Comparison of ENCODE assay signal across 26 cellular contexts in the genomic region with DNA sequence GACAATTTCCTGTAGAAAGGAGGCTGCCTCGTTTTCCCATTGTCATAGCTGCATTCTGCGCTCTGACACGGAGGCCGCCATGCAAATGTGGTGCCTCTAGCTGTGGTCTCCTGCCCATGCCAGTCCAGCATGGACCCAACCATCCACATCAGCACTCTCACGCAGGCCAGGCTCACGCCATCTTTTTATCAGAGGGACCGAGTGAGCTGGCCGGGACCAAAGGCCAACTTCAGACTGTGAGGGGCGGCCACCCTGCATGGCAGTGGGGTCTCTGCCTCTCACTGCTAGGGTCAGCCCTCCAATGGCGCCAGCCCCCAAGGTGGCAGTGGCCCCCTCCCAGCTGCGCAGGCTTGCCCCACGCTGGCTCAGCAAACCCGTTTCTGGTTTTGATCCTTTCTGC.
DNase-seq lines count a peak whose midpoint lies in the region; ATAC-seq and TF ChIP-seq lines count a peak whose summit lies in the region.
"Had no signal": no experiment of that assay in that cellular context is flagged by ENCODE, and none has a peak within 500 bp of the region (broad histone marks: within the 10 kb centered on the region; RNA-seq: fewer than 3 reads in every experiment).

No MANE protein-coding gene starts in this region.

- TF ChIP-seq CTCF in MM.1S (IDR thresholded peaks at IDR 0.05; ENCODE audit: low read length) = no peak

- no peaks in the 10 kb centered on the region for H4K20me1 ChIP-seq in MM.1S (ENCODE audit: insufficient read depth, low read length)

- H3K27me3 ChIP-seq in iPS-20b (ENCODE audit: insufficient read depth, low read length) = no peaks in the 10 kb centered on the region
- peaks cover 4% of the 10 kb centered on the region for H3K27me3 ChIP-seq in MM.1S (replicated peaks; ENCODE audit: insufficient read depth, low read length)
- H3K27me3 ChIP-seq: body of pancreas had no signal

- H3K9ac ChIP-seq in iPS-20b (ENCODE audit: low read depth, low read length) (no peak overlapping the region), MM.1S (ENCODE audit: low read length) (no peak overlapping the region)

- no peak overlapping the region for H2AFZ ChIP-seq in MM.1S (ENCODE audit: low read length)

- no peaks in the 10 kb centered on the region for H3K79me2 ChIP-seq in MM.1S (ENCODE audit: low read length)

- ATAC-seq in sciatic nerve (peak; percentile 16), HG02981 (IDR thresholded peaks at IDR 0.05; ENCODE audit: unreplicated experiment) (no peak)
- ATAC-seq: activated CD4-positive, CD25-positive, alpha-beta regulatory T cell treated with anti-CD3 and anti-CD28 coated beads, Interleukin-2, amount 50 U/mL, for 24 hours; activated CD8-positive, alpha-beta memory T cell treated with anti-CD3 and anti-CD28 coated beads, Interleukin-2, amount 10 ng/mL, durations not matched to agents 7 days and 5 days; activated naive CD8-positive, alpha-beta T cell treated with anti-CD3 and anti-CD28 coated beads, Interleukin-2, amount 50 U/mL, for 24 hours; body of pancreas; Panc1; stimulated activated naive CD8-positive, alpha-beta T cell treated with anti-CD3 and anti-CD28 coated beads, Interleukin-15, Interleukin-2, amounts not matched to agents 100 U/mL and 50 U/mL, for 24 hours had no signal

- no peaks in the 10 kb centered on the region for H3K4me1 ChIP-seq in iPS-20b (ENCODE audit: insufficient read depth, low read length)
- no peaks in the 10 kb centered on the region for H3K4me1 ChIP-seq in MM.1S (ENCODE audit: low read length)
- H3K4me1 ChIP-seq: body of pancreas, Caco-2 had no signal

- no peaks in the 10 kb centered on the region for H3F3A ChIP-seq in MM.1S (ENCODE audit: insufficient read depth, low read length)

- intact Hi-C loops in sciatic nerve (cut with DNase I) = no loop called here

- H3K4me2 ChIP-seq in MM.1S (ENCODE audit: low read depth, low read length) = no peak overlapping the region

- no peaks in the 10 kb centered on the region for H3K9me2 ChIP-seq in MM.1S (replicated peaks; ENCODE audit: insufficient read depth, low read length)

- H3K27ac ChIP-seq in cingulate gyrus (ENCODE audit: low read depth, low read length) (peak overlapping the region; percentile 84), iPS-20b (ENCODE audit: low read length) (no peak overlapping the region), MM.1S (ENCODE audit: low read length) (no peak overlapping the region)
- H3K27ac ChIP-seq: body of pancreas, C4-2B had no signal

- DNase-seq in sciatic nerve (ENCODE audit: low spot score) (no peak), NCI-H748 treated with DMSO at 0.1 percent for 48 hours (lab: John Stamatoyannopoulos, UW) (no peak), MM.1S (no peak), NCI-H2171 (lab: John Stamatoyannopoulos, UW) (no peak)
- DNase-seq: activated CD4-positive, alpha-beta T cell treated with anti-CD3 and anti-CD28 coated beads, Interleukin-2, amount 50 U/mL, for 4 hours; activated CD8-positive, alpha-beta memory T cell treated with anti-CD3 and anti-CD28 coated beads, Interleukin-2, amount 10 ng/mL, durations not matched to agents 7 days and 5 days; activated naive CD8-positive, alpha-beta T cell treated with anti-CD3 and anti-CD28 coated beads, Interleukin-2, amount 50 U/mL, for 24 hours; activated T-cell treated with anti-CD3 and anti-CD28 coated beads, Interleukin-2, amount 50 U/mL, for 48 hours; body of pancreas; Caco-2; DMS53; HCEC 1CT; Kasumi-1; naive B cell; NCI-H1436; NCI-H2227 treated with DMSO at 0.1 percent for 48 hours; NCI-H526 treated with DMSO at 0.1 percent for 48 hours; small intestine; stimulated activated naive CD8-positive, alpha-beta T cell treated with anti-CD3 and anti-CD28 coated beads, Interleukin-15, Interleukin-2, amounts not matched to agents 100 U/mL and 50 U/mL, for 24 hours; T-helper 2 cell had no signal

- H3K36me3 ChIP-seq in iPS-20b (ENCODE audit: insufficient read depth, low read depth, low read length) (no peaks in the 10 kb centered on the region), MM.1S (replicated peaks; ENCODE audit: insufficient read depth, low read length) (no peaks in the 10 kb centered on the region)

- H3K4me3 ChIP-seq in iPS-20b (ENCODE audit: low read length) (peak overlapping the region; percentile 50; the same call in 1 of the 2 replicates), MM.1S (ENCODE audit: low read length) (no peak overlapping the region)
- H3K4me3 ChIP-seq: body of pancreas had no signal

- no peaks in the 10 kb centered on the region for H3K9me3 ChIP-seq in iPS-20b (ENCODE audit: insufficient read depth, low read depth, low read length)
- H3K9me3 ChIP-seq in MM.1S (replicated peaks; ENCODE audit: insufficient read depth, low read length) = no peaks in the 10 kb centered on the region
- H3K9me3 ChIP-seq: body of pancreas, Caco-2 had no signal
